In the genomic region with DNA sequence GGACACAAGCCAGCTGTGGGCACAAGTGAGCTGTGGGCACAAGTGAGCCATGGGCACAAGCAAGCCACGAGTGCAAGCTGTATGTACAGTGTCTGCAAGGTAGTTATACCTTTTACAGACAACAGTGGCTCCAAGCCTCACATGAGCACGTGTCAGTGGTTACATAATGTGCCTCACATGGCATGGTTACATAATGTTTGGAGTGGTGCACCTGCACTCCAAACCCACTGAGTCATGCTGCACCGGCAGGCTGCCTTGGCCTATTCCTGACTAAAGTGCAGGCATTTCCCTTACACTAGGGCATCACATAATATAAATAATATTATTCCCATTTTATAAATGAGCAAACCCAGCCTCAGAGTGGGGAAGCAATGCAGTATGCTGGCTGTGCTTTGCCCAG, we compare ENCODE assay signal across 28 cellular contexts.
DNase-seq lines count a peak whose midpoint lies in the region; ATAC-seq and TF ChIP-seq lines count a peak whose summit lies in the region.
"Had no signal": no experiment of that assay in that cellular context is flagged by ENCODE, and none has a peak within 500 bp of the region (broad histone marks: within the 10 kb centered on the region; RNA-seq: fewer than 3 reads in every experiment).

No MANE protein-coding gene starts in this region.

- no peaks in the 10 kb centered on the region for H3K4me1 Mint-ChIP-seq in T-cell
- H3K4me1 Mint-ChIP-seq: activated B cell treated with CpG ODN at 0.5 μM for 24 hours; activated CD4-positive, alpha-beta T cell treated with anti-CD3 and anti-CD28 coated beads, Interleukin-2, amount 10 ng/mL, durations not matched to agents 7 days and 5 days; activated naive CD8-positive, alpha-beta T cell treated with anti-CD3 and anti-CD28 coated beads, Interleukin-2, amount 50 U/mL, for 24 hours; H9; naive thymus-derived CD8-positive, alpha-beta T cell had no signal

- H3K4me3 ChIP-seq in lower lobe of right lung: no peak overlapping the region
- H3K4me3 ChIP-seq: coronary artery, SJSA1, stomach, thyroid gland had no signal

- peaks cover 0 to 4% (median 0%) of the 10 kb centered on the region in 3 donors for H3K9me3 Mint-ChIP-seq in T-cell
- H3K9me3 Mint-ChIP-seq: activated CD4-positive, alpha-beta T cell treated with anti-CD3 and anti-CD28 coated beads, Interleukin-2, amount 10 ng/mL, durations not matched to agents 7 days and 5 days had no signal

- no peak for TF ChIP-seq CTCF in lower lobe of right lung (IDR thresholded peaks at IDR 0.05)

- H3K36me3 ChIP-seq in lower lobe of right lung: no peaks in the 10 kb centered on the region
- H3K36me3 ChIP-seq: SJSA1, stomach, thyroid gland had no signal

- CTCF ChIA-PET in T-cell (lab: Charles Lee): no interaction called here

- H3K36me3 Mint-ChIP-seq in T-cell: no peaks in the 10 kb centered on the region
- H3K36me3 Mint-ChIP-seq: naive thymus-derived CD8-positive, alpha-beta T cell had no signal

- H3K27ac Mint-ChIP-seq in T-cell: no peak overlapping the region
- H3K27ac Mint-ChIP-seq: activated B cell treated with CpG ODN at 0.5 μM for 24 hours; activated CD4-positive, alpha-beta T cell treated with anti-CD3 and anti-CD28 coated beads, Interleukin-2, amount 10 ng/mL, durations not matched to agents 7 days and 5 days; activated naive CD8-positive, alpha-beta T cell treated with anti-CD3 and anti-CD28 coated beads, Interleukin-2, amount 50 U/mL, for 24 hours; activated T-cell treated with anti-CD3 and anti-CD28 coated beads, Interleukin-2, amount 50 U/mL, for 72 hours; H9; naive thymus-derived CD8-positive, alpha-beta T cell; progenitor cell of endocrine pancreas had no signal

- peak overlapping the region; percentile 22 for H3K27ac ChIP-seq in epithelial cell of prostate
- H3K27ac ChIP-seq in lower lobe of right lung: no peak overlapping the region
- H3K27ac ChIP-seq: coronary artery, SJSA1, stomach, thyroid gland had no signal

- peaks cover 4 to 10% of the 10 kb centered on the region in 2 donors for H3K27me3 Mint-ChIP-seq in T-cell
- H3K27me3 Mint-ChIP-seq: activated CD4-positive, alpha-beta T cell treated with anti-CD3 and anti-CD28 coated beads, Interleukin-2, amount 10 ng/mL, durations not matched to agents 7 days and 5 days had no signal

- H3K9me3 ChIP-seq in lower lobe of right lung: peaks cover 4% of the 10 kb centered on the region
- H3K9me3 ChIP-seq: SJSA1, thyroid gland had no signal

- ATAC-seq in lower lobe of right lung (peak; percentile 46 to 55), GM21447 (IDR thresholded peaks at IDR 0.05; ENCODE audit: unreplicated experiment) (no peak), T-cell (replicated peaks in 1 of 4) (no peak)
- ATAC-seq: activated naive CD8-positive, alpha-beta T cell treated with anti-CD3 and anti-CD28 coated beads, Interleukin-2, amount 50 U/mL, for 24 hours; activated T-cell treated with anti-CD3 and anti-CD28 coated beads, Interleukin-2, amount 50 U/mL, for 72 hours; naive thymus-derived CD8-positive, alpha-beta T cell; sciatic nerve had no signal

- POLR2A ChIA-PET in T-cell (lab: Charles Lee): no interaction called here

- H3K4me1 ChIP-seq in lower lobe of right lung: no peaks in the 10 kb centered on the region
- H3K4me1 ChIP-seq: SJSA1, stomach, thyroid gland had no signal

- peak; percentile 14 for DNase-seq in NOMO-1 treated with DMSO at 0.1 percent for 48 hours (lab: John Stamatoyannopoulos, UW; ENCODE audit: unreplicated experiment)
- no peak for DNase-seq in NOMO-1 treated with dmso at 0.1 percent for 144 hours (lab: John Stamatoyannopoulos, UW; ENCODE audit: unreplicated experiment)
- DNase-seq in epithelial cell of prostate (ENCODE audit: low read depth, low spot score): peak; percentile 50
- no peak for DNase-seq in lower lobe of right lung
- DNase-seq in SK-N-DZ (ENCODE audit: low spot score): no peak
- no peak for DNase-seq in T-cell
- DNase-seq in medulla oblongata (ENCODE audit: extremely low spot score): no peak
- DNase-seq: activated B cell treated with CpG ODN at 0.5 μM for 24 hours; activated CD4-positive, alpha-beta T cell treated with anti-CD3 and anti-CD28 coated beads, Interleukin-2, amount 10 ng/mL, durations not matched to agents 7 days and 5 days; activated naive CD8-positive, alpha-beta T cell treated with anti-CD3 and anti-CD28 coated beads, Interleukin-2, amount 50 U/mL, for 24 hours; activated T-cell treated with anti-CD3 and anti-CD28 coated beads, Interleukin-2, amount 50 U/mL, for 72 hours; DMS79 treated with DMSO at 0.1 percent for 48 hours; effector CD8-positive, alpha-beta T cell; GDM1; glutamatergic neuron; H9; naive thymus-derived CD8-positive, alpha-beta T cell; NCI-H1105 treated with DMSO at 0.1 percent for 48 hours; NCI-H1930; NCI-H69; nucleus accumbens; thyroid gland had no signal

- H3K27me3 ChIP-seq in lower lobe of right lung (ENCODE audit: low read depth): peaks cover 7% of the 10 kb centered on the region
- H3K27me3 ChIP-seq: SJSA1, thyroid gland had no signal

- no peak overlapping the region for H3K4me3 Mint-ChIP-seq in T-cell
- H3K4me3 Mint-ChIP-seq: activated B cell treated with CpG ODN at 0.5 μM for 24 hours; activated CD4-positive, alpha-beta T cell treated with anti-CD3 and anti-CD28 coated beads, Interleukin-2, amount 10 ng/mL, durations not matched to agents 7 days and 5 days; activated naive CD8-positive, alpha-beta T cell treated with anti-CD3 and anti-CD28 coated beads, Interleukin-2, amount 50 U/mL, for 24 hours; activated T-cell treated with anti-CD3 and anti-CD28 coated beads, Interleukin-2, amount 50 U/mL, for 72 hours; H9; naive thymus-derived CD8-positive, alpha-beta T cell had no signal

- intact Hi-C loops in lower lobe of right lung (cut with DNase I): no loop called here

Comparison
In these comparisons a context has a peak if more than half of its experiments do, and no peak if none do; other contexts are left out.
1. DNase-seq: peak in NOMO-1 treated with DMSO at 0.1 percent for 48 hours (single experiment) and epithelial cell of prostate (single experiment); none in NOMO-1 treated with dmso at 0.1 percent for 144 hours (single experiment), lower lobe of right lung (single experiment), SK-N-DZ (single experiment), T-cell (0 of 34) and medulla oblongata (single experiment).
2. ATAC-seq: peak in lower lobe of right lung (2 of 2); none in GM21447 (single experiment) and T-cell (0 of 4).